ENCODE assay signal across 11 cellular contexts in the genomic region with DNA sequence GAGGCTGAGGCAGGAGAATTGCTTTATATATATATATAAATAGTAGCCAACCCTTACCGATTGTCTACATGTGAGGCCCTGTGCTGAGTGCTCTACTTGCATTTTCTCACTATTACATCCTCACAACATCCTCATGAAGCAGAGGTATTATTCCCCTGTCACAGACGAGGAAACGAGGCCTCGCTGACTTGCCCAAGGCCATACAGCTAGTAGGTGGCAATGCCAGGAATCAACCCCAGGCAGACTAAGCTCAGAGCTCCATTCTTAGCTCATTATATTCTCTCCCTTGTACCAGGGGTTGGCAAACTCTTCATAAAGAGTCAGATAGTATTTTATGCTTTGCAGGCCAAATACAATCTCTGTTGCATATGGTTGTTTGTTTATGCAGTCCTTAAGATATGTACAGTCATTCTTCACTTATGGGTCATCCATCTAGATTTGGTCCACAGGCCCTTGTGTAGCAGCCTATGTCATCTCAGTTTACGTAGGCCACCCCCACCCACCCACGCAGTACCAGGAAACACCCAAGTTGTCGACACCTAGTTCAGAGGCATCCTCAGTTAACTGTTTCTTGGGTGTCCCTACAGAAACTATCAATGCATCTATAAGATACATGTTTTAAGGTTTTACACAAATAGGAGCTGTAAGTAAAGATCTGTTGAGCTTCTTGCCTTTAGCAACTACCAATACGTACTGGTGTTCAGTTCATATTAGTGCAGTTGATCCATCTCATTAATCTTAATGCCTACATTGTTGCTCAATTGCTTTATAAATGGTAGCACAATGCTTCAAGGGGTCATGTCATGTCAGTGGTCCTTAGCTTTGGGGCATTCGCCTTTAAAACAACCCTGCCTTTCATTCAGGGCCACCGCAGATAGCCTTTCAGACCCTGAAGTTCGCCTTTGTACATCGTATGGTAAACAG. TPM values are rescaled to one million over a fixed set of nuclear protein-coding genes. Genes with fewer than 3 reads are reported as not detected.
DNase-seq lines count a peak whose midpoint lies in the region; ATAC-seq and TF ChIP-seq lines count a peak whose summit lies in the region.
"Had no signal": no experiment of that assay in that cellular context is flagged by ENCODE, and none has a peak within 500 bp of the region (broad histone marks: within the 10 kb centered on the region; RNA-seq: fewer than 3 reads in every experiment).

No MANE protein-coding gene starts in this region.

- H3K27ac ChIP-seq in left lung: peak overlapping the region; percentile 11 to 28
- H3K27ac ChIP-seq: PC-9 had no signal

- H3K9me3 Mint-ChIP-seq in activated naive CD4-positive, alpha-beta T cell treated with anti-CD3 and anti-CD28 coated beads, Interleukin-2, amount 10 ng/mL, durations not matched to agents 7 days and 5 days: peaks cover 4% of the 10 kb centered on the region

- peaks cover 44% of the 10 kb centered on the region for H3K4me1 Mint-ChIP-seq in T-helper 17 cell
- peaks cover 80% of the 10 kb centered on the region for H3K4me1 Mint-ChIP-seq in activated naive CD4-positive, alpha-beta T cell treated with anti-CD3 and anti-CD28 coated beads, Interleukin-2, amount 10 ng/mL, durations not matched to agents 7 days and 5 days

- H3K36me3 Mint-ChIP-seq in T-helper 17 cell (ENCODE audit: low read depth): peaks cover 4% of the 10 kb centered on the region
- H3K36me3 Mint-ChIP-seq in activated naive CD4-positive, alpha-beta T cell treated with anti-CD3 and anti-CD28 coated beads, Interleukin-2, amount 10 ng/mL, durations not matched to agents 7 days and 5 days: peaks cover 44% of the 10 kb centered on the region

- no peaks in the 10 kb centered on the region for H3K27me3 Mint-ChIP-seq in T-helper 17 cell
- H3K27me3 Mint-ChIP-seq in activated naive CD4-positive, alpha-beta T cell treated with anti-CD3 and anti-CD28 coated beads, Interleukin-2, amount 10 ng/mL, durations not matched to agents 7 days and 5 days: no peaks in the 10 kb centered on the region

- peak overlapping the region; percentile 63 for H3K4me3 Mint-ChIP-seq in T-helper 17 cell
- H3K4me3 Mint-ChIP-seq in activated naive CD4-positive, alpha-beta T cell treated with anti-CD3 and anti-CD28 coated beads, Interleukin-2, amount 10 ng/mL, durations not matched to agents 7 days and 5 days: peak overlapping the region; percentile 33

- H3K9me3 ChIP-seq in T-helper 17 cell (ENCODE audit: control insufficient read depth, low read length, poor library complexity, severe bottlenecking) (no peaks in the 10 kb centered on the region), left lung (no peaks in the 10 kb centered on the region)
- H3K9me3 ChIP-seq: esophagus squamous epithelium had no signal

- peak; percentile 42 for ATAC-seq in T-helper 17 cell
- no peak for ATAC-seq in left lung
- no peak for ATAC-seq in GM19035 (IDR thresholded peaks at IDR 0.05; ENCODE audit: unreplicated experiment)

- H3K4me1 ChIP-seq in left lung: peaks cover 13 to 75% of the 10 kb centered on the region in 2 donors

- CTCF ChIA-PET in activated naive CD4-positive, alpha-beta T cell treated with anti-CD3 and anti-CD28 coated beads, Interleukin-2, amount 10 ng/mL, durations not matched to agents 7 days and 5 days (lab: Charles Lee): interaction anchor here (1.4 to 3.7 kb wide), 2 partner anchors 11 to 17 kb away, joined by 4 to 19 read pairs; no protein-coding TSS in a partner anchor

- H3K36me3 ChIP-seq in left lung: peaks cover 0 to 3% of the 10 kb centered on the region in 2 donors
- H3K36me3 ChIP-seq: esophagus squamous epithelium had no signal

- no peak for DNase-seq in T-helper 17 cell
- DNase-seq in activated naive CD4-positive, alpha-beta T cell treated with anti-CD3 and anti-CD28 coated beads, Interleukin-2, amount 10 ng/mL, durations not matched to agents 7 days and 5 days: peak; percentile 37
- no peak for DNase-seq in left lung
- peak; percentile 62 to 75 for DNase-seq in stimulated activated CD8-positive, alpha-beta memory T cell treated with anti-CD3 and anti-CD28 coated beads, Interleukin-7, amount 100 ng/mL, for 4 hours (ENCODE audit: low read depth in 2 of 2)
- DNase-seq in NCI-H774 (lab: John Stamatoyannopoulos, UW): no peak
- no peak for DNase-seq in effector CD4-positive, alpha-beta T cell
- DNase-seq in NCI-H524 treated with DMSO at 0.1 percent for 48 hours (lab: John Stamatoyannopoulos, UW): no peak
- DNase-seq: esophagus squamous epithelium, MM.1S, PC-9 had no signal

- intact Hi-C loops in left lung (cut with DNase I): no loop called here

- H3K27ac Mint-ChIP-seq in T-helper 17 cell: peak overlapping the region; percentile 92
- peak overlapping the region; percentile 79 for H3K27ac Mint-ChIP-seq in activated naive CD4-positive, alpha-beta T cell treated with anti-CD3 and anti-CD28 coated beads, Interleukin-2, amount 10 ng/mL, durations not matched to agents 7 days and 5 days

- H3K27me3 ChIP-seq in left lung: no peaks in the 10 kb centered on the region
- H3K27me3 ChIP-seq: esophagus squamous epithelium had no signal

- TF ChIP-seq CTCF in left lung (IDR thresholded peaks at IDR 0.05): no peak

- H3K4me3 ChIP-seq in left lung: peak overlapping the region in 1 of 2 donors; percentile 43
- H3K4me3 ChIP-seq: esophagus squamous epithelium, PC-9 had no signal

RNA-seq across cellular contexts. Expression of a gene that starts 3.0 kb away (rescaled TPM):
- total RNA-seq in T-helper 17 cell (10 to 100 TPM in 1 of 2 donors, 1 to 10 TPM in 1; 7.1 to 18.6 TPM), left lung (10 to 100 TPM; 14.4 to 28.1 TPM)

RNA-seq across cellular contexts. Expression of a gene that starts 22.7 kb away (rescaled TPM):
- total RNA-seq in T-helper 17 cell (10 to 100 TPM; 21.8 to 23.7 TPM), left lung (10 to 100 TPM; 30.0 to 34.3 TPM)

RNA-seq across cellular contexts. Expression of a gene that starts 23.1 kb away (rescaled TPM):
- total RNA-seq in T-helper 17 cell: 1 to 10 TPM in 1 of 2 donors, under 1 TPM in 1; 0.92 to 1.0 TPM
- total RNA-seq in left lung: 10 to 100 TPM in 1 of 2 donors, 1 to 10 TPM in 1; 3.7 to 22.3 TPM

RNA-seq across cellular contexts. Expression of a gene that starts 53.3 kb away (rescaled TPM):
- total RNA-seq in T-helper 17 cell: 10 to 100 TPM; 62.3 to 62.6 TPM
- total RNA-seq in left lung: 10 to 100 TPM; 68.2 to 85.1 TPM

RNA-seq across cellular contexts. Expression of a gene that starts 56.3 kb away (rescaled TPM):
- total RNA-seq in T-helper 17 cell (10 to 100 TPM; 15.9 to 16.9 TPM), left lung (10 to 100 TPM; 32.0 to 65.1 TPM)

Comparison
In these comparisons a context has a peak if more than half of its experiments do, and no peak if none do; other contexts are left out.
1. DNase-seq: peak in activated naive CD4-positive, alpha-beta T cell treated with anti-CD3 and anti-CD28 coated beads, Interleukin-2, amount 10 ng/mL, durations not matched to agents 7 days and 5 days (single experiment) and stimulated activated CD8-positive, alpha-beta memory T cell treated with anti-CD3 and anti-CD28 coated beads, Interleukin-7, amount 100 ng/mL, for 4 hours (2 of 2); none in T-helper 17 cell (0 of 3), left lung (0 of 2), NCI-H774 (single experiment), effector CD4-positive, alpha-beta T cell (single experiment) and NCI-H524 treated with DMSO at 0.1 percent for 48 hours (single experiment).